ENCODE assay signal across 24 cellular contexts in genomic region chr18:40882468-40882867, GRCh38.
DNase-seq lines count a peak whose midpoint lies in the region; FAIRE-seq and TF ChIP-seq lines count a peak whose summit lies in the region.
"Had no signal": no experiment of that assay in that cellular context is flagged by ENCODE, and none has a peak within 500 bp of the region (broad histone marks: within the 10 kb centered on the region; RNA-seq: fewer than 3 reads in every experiment).

No MANE protein-coding gene starts in this region.

- no peaks in the 10 kb centered on the region for H3K9me3 Mint-ChIP-seq in chondrocyte (ENCODE audit: low read depth)

- H3K27ac ChIP-seq in spleen (no peak overlapping the region), small intestine (ENCODE audit: low read depth in 1 of 2, low read length in 1 of 2) (no peak overlapping the region)
- H3K27ac ChIP-seq: HL-60 had no signal

- TF ChIP-seq POLR2A in spleen (IDR thresholded peaks at IDR 0.05): no peak

- H3K27me3 ChIP-seq in H7 (ENCODE audit: control insufficient read depth, insufficient read depth, low read length): no peaks in the 10 kb centered on the region
- no peaks in the 10 kb centered on the region for H3K27me3 ChIP-seq in spleen (replicated peaks in 1 of 7)
- H3K27me3 ChIP-seq in small intestine (ENCODE audit: control insufficient read depth in 2 of 2, insufficient read depth in 2 of 2, low read length in 2 of 2): no peaks in the 10 kb centered on the region
- H3K27me3 ChIP-seq: BE2C had no signal

- H3K4me1 Mint-ChIP-seq in chondrocyte (ENCODE audit: low read depth): peaks cover 10% of the 10 kb centered on the region
- H3K4me1 Mint-ChIP-seq: CD4-positive, CD25-positive, alpha-beta regulatory T cell; CD8-positive, alpha-beta memory T cell had no signal

- 78 to 87% (median 83%) methylated on average over 11 of the region's 11 CpGs for WGBS in spleen, 5 donors
- WGBS in small intestine, 3 donors: 68 to 83% (median 81%) methylated on average over 11 of the region's 11 CpGs

- H3K36me3 ChIP-seq in H7 (replicated peaks; ENCODE audit: control insufficient read depth, insufficient read depth, low read length) (no peaks in the 10 kb centered on the region), spleen (no peaks in the 10 kb centered on the region), small intestine (ENCODE audit: control insufficient read depth in 2 of 2, insufficient read depth in 2 of 2, low read length in 2 of 2) (no peaks in the 10 kb centered on the region)
- H3K36me3 ChIP-seq: BE2C, HAP-1 had no signal

- H3K27me3 Mint-ChIP-seq in chondrocyte (ENCODE audit: low read depth): peaks cover 2% of the 10 kb centered on the region
- H3K27me3 Mint-ChIP-seq: CD4-positive, CD25-positive, alpha-beta regulatory T cell; CD8-positive, alpha-beta memory T cell had no signal

- no peak for TF ChIP-seq CTCF in chondrocyte (IDR thresholded peaks at IDR 0.05)
- TF ChIP-seq CTCF in spleen (IDR thresholded peaks at IDR 0.05 in 8 of 11, conservative IDR thresholded peaks at IDR 0.05 in 3 of 11): no peak

- H3K9me3 ChIP-seq in spleen (peaks cover 0 to 6% (median 0%) of the 10 kb centered on the region in 8 donors), small intestine (ENCODE audit: control insufficient read depth, low read depth) (no peaks in the 10 kb centered on the region)
- H3K9me3 ChIP-seq: BE2C, HAP-1 had no signal

- DNase-seq in H7 (peak; percentile 1), M059J (ENCODE audit: low read depth) (peak; percentile 39), chondrocyte (ENCODE audit: low spot score) (peak; percentile 48), spleen (peak; percentile 56), NCI-H187 (lab: John Stamatoyannopoulos, UW) (no peak), small intestine (no peak), DMS 273 treated with DMSO at 0.1 percent for 48 hours (lab: John Stamatoyannopoulos, UW) (no peak)
- DNase-seq: ACHN; BE2C; C1 segment of cervical spinal cord; CD4-positive, CD25-positive, alpha-beta regulatory T cell; CD8-positive, alpha-beta memory T cell; COR-L47; DMS153; DMS79; GDM1 had no signal

- no peaks in the 10 kb centered on the region for H3K36me3 Mint-ChIP-seq in chondrocyte (ENCODE audit: low read depth)
- H3K36me3 Mint-ChIP-seq: CD4-positive, CD25-positive, alpha-beta regulatory T cell; CD8-positive, alpha-beta memory T cell had no signal

- H3K4me3 ChIP-seq in H7 (ENCODE audit: insufficient read depth, low read depth, low read length): no peak overlapping the region
- H3K4me3 ChIP-seq in spleen: no peak overlapping the region
- no peak overlapping the region for H3K4me3 ChIP-seq in small intestine (ENCODE audit: low read depth in 1 of 2, low read length in 2 of 2)
- H3K4me3 ChIP-seq: HAP-1, K562 had no signal

- intact Hi-C loops in spleen (cut with DNase I; ENCODE audit: low total_unique reads): no loop called here

- no peak overlapping the region for H3K27ac Mint-ChIP-seq in chondrocyte (ENCODE audit: unreplicated experiment)
- H3K27ac Mint-ChIP-seq: CD4-positive, CD25-positive, alpha-beta regulatory T cell had no signal

- FAIRE-seq in small intestine (lab: Jason Lieb, UNC): no peak
- FAIRE-seq: A204.1, D721Med, GM12892, GM18507, H1, K562 had no signal

- no peak overlapping the region for H3K4me3 Mint-ChIP-seq in chondrocyte (ENCODE audit: unreplicated experiment)
- H3K4me3 Mint-ChIP-seq: CD4-positive, CD25-positive, alpha-beta regulatory T cell; CD8-positive, alpha-beta memory T cell had no signal

- H3K4me1 ChIP-seq in spleen (no peaks in the 10 kb centered on the region), small intestine (ENCODE audit: control insufficient read depth in 2 of 2, insufficient read depth in 1 of 2, low read depth in 1 of 2, low read length in 1 of 2) (no peaks in the 10 kb centered on the region)
- H3K4me1 ChIP-seq: BE2C had no signal

Comparison
In these comparisons a context has a peak if more than half of its experiments do, and no peak if none do; other contexts are left out.
1. DNase-seq: peak in H7 (single experiment), M059J (single experiment), chondrocyte (single experiment) and spleen (single experiment); none in NCI-H187 (0 of 2), small intestine (single experiment) and DMS 273 treated with DMSO at 0.1 percent for 48 hours (single experiment).